8 cellular contexts compared by ENCODE assay signal in genomic region chr1:181179980-181180964, GRCh38.
DNase-seq lines count a peak whose midpoint lies in the region; ATAC-seq, FAIRE-seq and TF ChIP-seq lines count a peak whose summit lies in the region.

No MANE protein-coding gene starts in this region.

- TF ChIP-seq CTCF in AG04450 (IDR thresholded peaks at IDR 0.05; ENCODE audit: low read depth, low read length) = no peak
- no peak for TF ChIP-seq CTCF in bronchial epithelial cell (IDR thresholded peaks at IDR 0.05; ENCODE audit: insufficient read depth, low read length, severe bottlenecking)

- H3K27me3 ChIP-seq in AG04450 (ENCODE audit: control insufficient read depth, insufficient read depth, low read length) (peaks cover 25% of the 10 kb centered on the region), bronchial epithelial cell (ENCODE audit: control insufficient read depth, insufficient read depth, low read length) (no peaks in the 10 kb centered on the region)

- peak; percentile 50 for ATAC-seq in HG03442 (IDR thresholded peaks at IDR 0.05; ENCODE audit: unreplicated experiment)
- no peak for ATAC-seq in GM18517 (IDR thresholded peaks at IDR 0.05; ENCODE audit: unreplicated experiment)
- no peak for ATAC-seq in GM21723 (IDR thresholded peaks at IDR 0.05; ENCODE audit: unreplicated experiment)

- DNase-seq in AG04450 (ENCODE audit: low read depth, low spot score) (peak; percentile 63), RPMI7951 (ENCODE audit: low read depth) (peak; percentile 24), bronchial epithelial cell (ENCODE audit: low read depth) (peak; percentile 50), medulla oblongata (ENCODE audit: extremely low spot score) (peak; percentile 73), superior temporal gyrus (ENCODE audit: extremely low spot score) (peak; percentile 81)

- H3K36me3 ChIP-seq in bronchial epithelial cell (ENCODE audit: control insufficient read depth, insufficient read depth, low read length) = no peaks in the 10 kb centered on the region

- no peaks in the 10 kb centered on the region; the same call in 1 of the 2 replicates for H3K9me3 ChIP-seq in AG04450 (ENCODE audit: control insufficient read depth, insufficient read depth, low read length)

- H3K27ac ChIP-seq in AG04450 (ENCODE audit: low read depth, low read length) = peak overlapping the region; percentile 39

- POLR2A ChIA-PET in AG04450 (lab: Yijun Ruan, JAX) = no interaction called here

- H3K4me3 ChIP-seq in AG04450 (ENCODE audit: low read depth, low read length) (peak overlapping the region; percentile 22; the same call in 1 of the 2 replicates), bronchial epithelial cell (ENCODE audit: low read depth, low read length) (no peak overlapping the region)

- CTCF ChIA-PET in AG04450 (lab: Charles Lee) = interaction anchor here (1.3 kb wide), 1 partner anchor 10 kb away, joined by 4 read pairs; no protein-coding TSS in a partner anchor

- no peak for FAIRE-seq in bronchial epithelial cell (lab: Jason Lieb, UNC)

Comparison
In these comparisons a context has a peak if more than half of its experiments do, and no peak if none do; other contexts are left out.
1. DNase-seq: peak in every context shown above with its lines; median percentile 81 in superior temporal gyrus; 73 in medulla oblongata; 63 in AG04450; 50 in bronchial epithelial cell; 24 in RPMI7951.